ENCODE assay signal across 21 cellular contexts in genomic region chr4:141759796-141760425, GRCh38.
DNase-seq lines count a peak whose midpoint lies in the region; FAIRE-seq and TF ChIP-seq lines count a peak whose summit lies in the region.
"Had no signal": no experiment of that assay in that cellular context is flagged by ENCODE, and none has a peak within 500 bp of the region (broad histone marks: within the 10 kb centered on the region; RNA-seq: fewer than 3 reads in every experiment).

No MANE protein-coding gene starts in this region.

- peaks cover 4% of the 10 kb centered on the region; the same call in 1 of the 2 replicates for H3K4me1 ChIP-seq in GM23248 (ENCODE audit: insufficient read depth)
- H3K4me1 ChIP-seq: Caco-2, heart right ventricle, left ventricle myocardium inferior, sigmoid colon had no signal

- H3K4me3 ChIP-seq in GM23248 (no peak overlapping the region), bronchial epithelial cell (ENCODE audit: low read depth, low read length) (no peak overlapping the region), H7 (ENCODE audit: insufficient read depth, low read depth, low read length) (no peak overlapping the region)
- H3K4me3 ChIP-seq: heart right ventricle, left ventricle myocardium inferior, sigmoid colon had no signal

- H4K20me1 ChIP-seq in GM23248 (ENCODE audit: insufficient read depth): no peaks in the 10 kb centered on the region

- H3K36me3 Mint-ChIP-seq in neural crest cell (ENCODE audit: low read depth) (no peaks in the 10 kb centered on the region), osteocyte (ENCODE audit: unreplicated experiment) (no peaks in the 10 kb centered on the region)
- H3K36me3 Mint-ChIP-seq: stimulated activated naive B cell treated with anti-CD40 and anti-IgM and Interleukin-4, amounts not matched to agents 10 μg/mL and 1 μg/mL and 100 μg/mL, for 72 hours had no signal

- H3K4me3 Mint-ChIP-seq in neural crest cell (no peak overlapping the region), osteocyte (ENCODE audit: unreplicated experiment) (no peak overlapping the region)
- H3K4me3 Mint-ChIP-seq: activated B cell treated with CpG ODN at 0.5 μM for 24 hours; nephron; stimulated activated naive B cell treated with anti-CD40 and anti-IgM and Interleukin-4, amounts not matched to agents 10 μg/mL and 1 μg/mL and 100 μg/mL, for 72 hours; T-helper 1 cell treated with Interleukin-12 subunit alpha and Interleukin-12 subunit beta and Interleukin-4 antibody, amounts not matched to agents 30 μg/mL and 1 μg/mL, for 36 hours had no signal

- H3K4me2 ChIP-seq in GM23248 (ENCODE audit: unreplicated experiment): no peak overlapping the region

- peaks cover under 1% of the 10 kb centered on the region for H3K9me3 Mint-ChIP-seq in neural crest cell
- peaks cover under 1% of the 10 kb centered on the region for H3K9me3 Mint-ChIP-seq in osteocyte (ENCODE audit: unreplicated experiment)

- in situ Hi-C loops in GM23248 (cut with MboI): no loop called here

- no peak overlapping the region for H2AFZ ChIP-seq in GM23248

- no peaks in the 10 kb centered on the region for H3K9me2 ChIP-seq in GM23248 (ENCODE audit: insufficient read depth)

- H3F3A ChIP-seq in GM23248 (ENCODE audit: insufficient read depth): peaks cover 5% of the 10 kb centered on the region; the same call in 1 of the 2 replicates

- H3K27me3 ChIP-seq in GM23248 (replicated peaks; ENCODE audit: insufficient read depth) (no peaks in the 10 kb centered on the region), bronchial epithelial cell (ENCODE audit: control insufficient read depth, insufficient read depth, low read length) (no peaks in the 10 kb centered on the region), H7 (ENCODE audit: control insufficient read depth, insufficient read depth, low read length) (no peaks in the 10 kb centered on the region)
- H3K27me3 ChIP-seq: heart right ventricle, sigmoid colon had no signal

- WGBS in GM23248 (ENCODE audit: low coverage in 1 of 2, low lambda C conversion rate in 2 of 2, missing lambda C conversion rate in 2 of 2), 2 experiments: 41 to 51% methylated on average over 1 of the region's 1 CpG

- H3K79me2 ChIP-seq in GM23248 (ENCODE audit: insufficient read depth): no peaks in the 10 kb centered on the region

- FAIRE-seq in bronchial epithelial cell (lab: Jason Lieb, UNC): no peak

- TF ChIP-seq CTCF in bronchial epithelial cell (IDR thresholded peaks at IDR 0.05; ENCODE audit: insufficient read depth, low read length, severe bottlenecking): no peak
- TF ChIP-seq CTCF in neural crest cell (conservative IDR thresholded peaks at IDR 0.05): no peak
- TF ChIP-seq CTCF in osteocyte (IDR thresholded peaks at IDR 0.05): no peak

- H3K4me1 Mint-ChIP-seq in neural crest cell: no peaks in the 10 kb centered on the region
- peaks cover 20% of the 10 kb centered on the region for H3K4me1 Mint-ChIP-seq in osteocyte (ENCODE audit: unreplicated experiment)
- H3K4me1 Mint-ChIP-seq: activated B cell treated with CpG ODN at 0.5 μM for 24 hours, nephron had no signal

- H3K27ac Mint-ChIP-seq in neural crest cell (ENCODE audit: unreplicated experiment) (peak overlapping the region; percentile 83), osteocyte (ENCODE audit: unreplicated experiment) (no peak overlapping the region)
- H3K27ac Mint-ChIP-seq: activated B cell treated with CpG ODN at 0.5 μM for 24 hours; nephron; stimulated activated naive B cell treated with anti-CD40 and anti-IgM and Interleukin-4, amounts not matched to agents 10 μg/mL and 1 μg/mL and 100 μg/mL, for 72 hours; T-helper 1 cell treated with Interleukin-12 subunit alpha and Interleukin-12 subunit beta and Interleukin-4 antibody, amounts not matched to agents 30 μg/mL and 1 μg/mL, for 36 hours had no signal

- no peak overlapping the region for H3K27ac ChIP-seq in GM23248
- H3K27ac ChIP-seq: heart right ventricle, left ventricle myocardium inferior, sigmoid colon had no signal

- DNase-seq in GM23248: peak; percentile 6
- peak; percentile 67 for DNase-seq in OCI-M1 (lab: John Stamatoyannopoulos, UW)
- peak; percentile 40 for DNase-seq in bronchial epithelial cell (ENCODE audit: low read depth)
- DNase-seq in neural crest cell (ENCODE audit: low read depth, low spot score): no peak
- no peak for DNase-seq in osteocyte (ENCODE audit: extremely low spot score, unreplicated experiment)
- no peak for DNase-seq in H7
- DNase-seq in activated naive CD4-positive, alpha-beta T cell treated with anti-CD3 and anti-CD28 coated beads, Interleukin-2, amount 50 U/mL, for 16 hours: no peak
- DNase-seq: activated B cell treated with CpG ODN at 0.5 μM for 24 hours; activated CD4-positive, alpha-beta T cell treated with anti-CD3 and anti-CD28 coated beads, Interleukin-2, amount 50 U/mL, for 48 hours; activated effector memory CD4-positive, alpha-beta T cell treated with anti-CD3 and anti-CD28 coated beads, Interleukin-2, amount 50 U/mL, for 16 hours; Caco-2; effector CD8-positive, alpha-beta T cell; heart right ventricle; left ventricle myocardium inferior; midbrain; NCI-H2171; posterior cingulate gyrus; sigmoid colon; stimulated activated naive B cell treated with anti-CD40 and anti-IgM and Interleukin-4, amounts not matched to agents 10 μg/mL and 1 μg/mL and 100 μg/mL, for 72 hours had no signal

- no peak overlapping the region for H3K9ac ChIP-seq in GM23248

- H3K9me3 ChIP-seq in GM23248 (ENCODE audit: low read depth): no peaks in the 10 kb centered on the region
- H3K9me3 ChIP-seq: Caco-2, heart right ventricle, left ventricle myocardium inferior, sigmoid colon had no signal

- H3K36me3 ChIP-seq in GM23248 (ENCODE audit: low read depth): no peaks in the 10 kb centered on the region
- H3K36me3 ChIP-seq in bronchial epithelial cell (ENCODE audit: control insufficient read depth, insufficient read depth, low read length): no peaks in the 10 kb centered on the region
- H3K36me3 ChIP-seq in H7 (replicated peaks; ENCODE audit: control insufficient read depth, insufficient read depth, low read length): no peaks in the 10 kb centered on the region
- H3K36me3 ChIP-seq: heart right ventricle, left ventricle myocardium inferior, sigmoid colon had no signal

- H3K27me3 Mint-ChIP-seq in neural crest cell (ENCODE audit: low read depth) (no peaks in the 10 kb centered on the region), osteocyte (ENCODE audit: unreplicated experiment) (no peaks in the 10 kb centered on the region)
- H3K27me3 Mint-ChIP-seq: activated B cell treated with CpG ODN at 0.5 μM for 24 hours; stimulated activated naive B cell treated with anti-CD40 and anti-IgM and Interleukin-4, amounts not matched to agents 10 μg/mL and 1 μg/mL and 100 μg/mL, for 72 hours had no signal

Comparison
In these comparisons a context has a peak if more than half of its experiments do, and no peak if none do; other contexts are left out.
1. DNase-seq: peak in GM23248 (single experiment), OCI-M1 (single experiment) and bronchial epithelial cell (single experiment); none in neural crest cell (single experiment), osteocyte (single experiment), H7 (single experiment) and activated naive CD4-positive, alpha-beta T cell treated with anti-CD3 and anti-CD28 coated beads, Interleukin-2, amount 50 U/mL, for 16 hours (single experiment).